Comparison of ENCODE assay signal across 23 cellular contexts in the genomic region with DNA sequence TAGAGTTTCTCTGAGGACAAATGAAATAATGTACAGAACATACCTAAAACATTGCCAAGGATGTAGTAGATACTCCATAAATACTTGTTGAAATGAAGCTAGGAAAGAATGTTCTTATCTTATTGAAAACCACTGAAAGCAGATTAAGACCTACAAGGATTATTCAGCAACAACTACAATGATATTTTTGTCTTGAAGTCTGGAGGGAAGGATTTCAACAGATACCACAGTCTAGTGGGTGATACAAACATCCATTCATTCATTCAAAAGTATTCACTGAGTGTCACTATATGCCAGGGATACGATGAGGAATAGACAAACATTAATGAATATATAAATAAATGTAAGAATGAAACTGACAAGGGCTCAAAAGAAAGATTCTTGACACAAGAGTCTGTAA.
DNase-seq lines count a peak whose midpoint lies in the region; ATAC-seq and TF ChIP-seq lines count a peak whose summit lies in the region.
"Had no signal": no experiment of that assay in that cellular context is flagged by ENCODE, and none has a peak within 500 bp of the region (broad histone marks: within the 10 kb centered on the region; RNA-seq: fewer than 3 reads in every experiment).

No MANE protein-coding gene starts in this region.

- no peaks in the 10 kb centered on the region for H3K27me3 ChIP-seq in brain microvascular endothelial cell (replicated peaks)
- H3K27me3 ChIP-seq in mesenchymal stem cell (ENCODE audit: control insufficient read depth in 1 of 2, insufficient read depth in 1 of 2, low read length in 2 of 2): no peaks in the 10 kb centered on the region
- H3K27me3 ChIP-seq: Peyer's patch, SJCRH30 had no signal

- H3K4me1 ChIP-seq in mesenchymal stem cell (ENCODE audit: control insufficient read depth, insufficient read depth, low read depth, low read length): peaks cover 7% of the 10 kb centered on the region
- H3K4me1 ChIP-seq: Peyer's patch had no signal

- no peak overlapping the region for H3K4me2 ChIP-seq in mesenchymal stem cell (ENCODE audit: low read length, poor library complexity, severe bottlenecking)

- H3K9me3 ChIP-seq in mesenchymal stem cell (ENCODE audit: control insufficient read depth, low read length): no peaks in the 10 kb centered on the region
- H3K9me3 ChIP-seq: Peyer's patch, SJCRH30 had no signal

- no peak overlapping the region for H2BK12ac ChIP-seq in mesenchymal stem cell (ENCODE audit: low read length in 2 of 2)

- no peaks in the 10 kb centered on the region for H3K36me3 ChIP-seq in brain microvascular endothelial cell (replicated peaks)
- no peaks in the 10 kb centered on the region for H3K36me3 ChIP-seq in mesenchymal stem cell (ENCODE audit: control insufficient read depth in 1 of 2, insufficient read depth in 2 of 2, low read depth in 1 of 2, low read length in 2 of 2)
- H3K36me3 ChIP-seq: Peyer's patch, SJCRH30 had no signal

- no peak for ATAC-seq in GM19328 (IDR thresholded peaks at IDR 0.05; ENCODE audit: unreplicated experiment)
- ATAC-seq: CD8-positive, alpha-beta T cell; K562 had no signal

- H3K4ac ChIP-seq in mesenchymal stem cell (ENCODE audit: low read depth in 1 of 2, low read length in 2 of 2): no peak overlapping the region

- H3K9ac ChIP-seq in mesenchymal stem cell (ENCODE audit: low read length): no peak overlapping the region

- no peak overlapping the region for H2AK5ac ChIP-seq in mesenchymal stem cell (ENCODE audit: low read length, severe bottlenecking)

- H3K27ac ChIP-seq in brain microvascular endothelial cell (peak overlapping the region; percentile 77), mesenchymal stem cell (ENCODE audit: low read length, poor library complexity, severe bottlenecking) (no peak overlapping the region)
- H3K27ac ChIP-seq: Peyer's patch, SJCRH30 had no signal

- no peak overlapping the region for H2BK5ac ChIP-seq in mesenchymal stem cell (ENCODE audit: low read depth, low read length, poor library complexity, severe bottlenecking)

- no peak overlapping the region for H3K23ac ChIP-seq in mesenchymal stem cell (ENCODE audit: low read length in 2 of 2)

- H3K79me1 ChIP-seq in mesenchymal stem cell (replicated peaks; ENCODE audit: low read length, poor library complexity, severe bottlenecking): no peaks in the 10 kb centered on the region

- TF ChIP-seq CTCF in AG10803 (conservative IDR thresholded peaks at IDR 0.05; ENCODE audit: low read length) (no peak), brain microvascular endothelial cell (IDR thresholded peaks at IDR 0.05; ENCODE audit: low read depth, low read length, missing control alignments) (no peak)

- no peak overlapping the region for H3K14ac ChIP-seq in mesenchymal stem cell (ENCODE audit: low read length in 2 of 2)

- no peak overlapping the region for H4K91ac ChIP-seq in mesenchymal stem cell (ENCODE audit: low read length)

- H3K4me3 ChIP-seq in AG10803 (ENCODE audit: low read length): no peak overlapping the region
- H3K4me3 ChIP-seq in brain microvascular endothelial cell (ENCODE audit: low read depth, low read length): no peak overlapping the region
- no peak overlapping the region for H3K4me3 ChIP-seq in mesenchymal stem cell (ENCODE audit: insufficient read depth in 1 of 2, low read depth in 1 of 2, low read length in 2 of 2)
- H3K4me3 ChIP-seq: K562, Peyer's patch, SJCRH30 had no signal

- DNase-seq in AG10803 (ENCODE audit: low read depth) (peak; percentile 25), NCI-H226 (peak; percentile 69), brain microvascular endothelial cell (no peak), mesenchymal stem cell (peak; percentile 64), NCI-H2171 (lab: John Stamatoyannopoulos, UW) (no peak), cerebellar nuclear complex (lab: John Stamatoyannopoulos, UW) (no peak), glomerular visceral epithelial cell (ENCODE audit: extremely low spot score) (no peak)
- DNase-seq: 8988T; AML-193; C1 segment of cervical spinal cord; Calu3; CD8-positive, alpha-beta T cell; DMS153; NCI-H1092 treated with DMSO at 0.1 percent for 48 hours; NCI-H1436 treated with DMSO at 0.1 percent for 48 hours; NCI-H1930; NCI-H2227 treated with DMSO at 0.1 percent for 48 hours; NCI-H510A treated with DMSO at 0.1 percent for 48 hours; NCI-H82; Peyer's patch; SJCRH30 had no signal

- H3K18ac ChIP-seq in mesenchymal stem cell (ENCODE audit: low read depth in 1 of 2, low read length in 2 of 2): no peak overlapping the region

- no peak overlapping the region for H2AFZ ChIP-seq in mesenchymal stem cell (ENCODE audit: low read depth, low read length)

- no CpG with 5 or more reads among the region's 1 CpG for WGBS in mesenchymal stem cell

- no peak overlapping the region for H4K8ac ChIP-seq in mesenchymal stem cell (ENCODE audit: low read length)

- H2BK120ac ChIP-seq in mesenchymal stem cell (ENCODE audit: low read depth, low read length): no peak overlapping the region

- no peak overlapping the region for H2BK15ac ChIP-seq in mesenchymal stem cell (ENCODE audit: low read depth, poor library complexity, severe bottlenecking)

- in situ Hi-C loops in brain microvascular endothelial cell (cut with HindIII; ENCODE audit: low pct_ligation_motif_present, low sequenced_read_pairs): no loop called here

Comparison
In these comparisons a context has a peak if more than half of its experiments do, and no peak if none do; other contexts are left out.
1. DNase-seq: peak in AG10803 (single experiment), NCI-H226 (single experiment) and mesenchymal stem cell (single experiment); none in brain microvascular endothelial cell (single experiment), NCI-H2171 (single experiment), cerebellar nuclear complex (0 of 2) and glomerular visceral epithelial cell (single experiment).